9 cellular contexts compared by ENCODE assay signal in genomic region chr16:71358464-71359031, GRCh38. TPM values are rescaled to one million over a fixed set of nuclear protein-coding genes. Genes with fewer than 3 reads are reported as not detected.
DNase-seq lines count a peak whose midpoint lies in the region; ATAC-seq and TF ChIP-seq lines count a peak whose summit lies in the region.
"Had no signal": no experiment of that assay in that cellular context is flagged by ENCODE, and none has a peak within 500 bp of the region (broad histone marks: within the 10 kb centered on the region; RNA-seq: fewer than 3 reads in every experiment).

TSS of gene CALB2 (plus strand) at chr16:71358723. CDS start at chr16:71358793, 70 bp downstream.

- H3F3A ChIP-seq in smooth muscle cell (ENCODE audit: low read depth): no peaks in the 10 kb centered on the region

- H3K9me3 ChIP-seq in Karpas-422 (ENCODE audit: low read length) (no peaks in the 10 kb centered on the region), iPS-18c (ENCODE audit: control insufficient read depth, insufficient read depth, low read length) (no peaks in the 10 kb centered on the region), smooth muscle cell (replicated peaks; ENCODE audit: low read depth) (no peaks in the 10 kb centered on the region)

- no peak within 1 kb of the TSS for H2AFZ ChIP-seq in Karpas-422 (ENCODE audit: low read length)
- H2AFZ ChIP-seq in smooth muscle cell (ENCODE audit: low read depth): peak within 1 kb of the TSS; percentile 56

- in situ Hi-C loops in astrocyte of the spinal cord (cut with HindIII; ENCODE audit: low sequenced_read_pairs): no loop called here

- H3K36me3 ChIP-seq in Karpas-422 (ENCODE audit: insufficient read depth, low read length) (no peaks in the 10 kb centered on the region), smooth muscle cell (ENCODE audit: low read depth) (no peaks in the 10 kb centered on the region)

- H3K9ac ChIP-seq in Karpas-422 (ENCODE audit: low read length): no peak within 1 kb of the TSS
- H3K9ac ChIP-seq in smooth muscle cell (ENCODE audit: low read depth): no peak within 1 kb of the TSS

- H3K27me3 ChIP-seq in Karpas-422 (ENCODE audit: low read length) (no peaks in the 10 kb centered on the region), smooth muscle cell (ENCODE audit: low read depth) (peaks cover 8% of the 10 kb centered on the region)

- peak within 1 kb of the TSS; percentile 41 for H3K4me2 ChIP-seq in Karpas-422 (ENCODE audit: low read depth, low read length, poor library complexity, severe bottlenecking)
- peak within 1 kb of the TSS; percentile 82 for H3K4me2 ChIP-seq in smooth muscle cell

- H3K9me2 ChIP-seq in Karpas-422 (replicated peaks; ENCODE audit: insufficient read depth, low read length): no peaks in the 10 kb centered on the region

- no peak within 1 kb of the TSS for H3K4me3 ChIP-seq in Karpas-422 (ENCODE audit: low read length)
- peak within 1 kb of the TSS; percentile 17 for H3K4me3 ChIP-seq in astrocyte of the spinal cord (ENCODE audit: low read depth, low read length)
- peak within 1 kb of the TSS; percentile 32; the same call in 1 of the 2 replicates for H3K4me3 ChIP-seq in iPS-18c (ENCODE audit: insufficient read depth, low read depth, low read length)
- H3K4me3 ChIP-seq in smooth muscle cell: peak within 1 kb of the TSS; percentile 30

- peaks cover 5% of the 10 kb centered on the region; the same call in 1 of the 2 replicates for H3K4me1 ChIP-seq in Karpas-422 (ENCODE audit: low read length)
- H3K4me1 ChIP-seq in smooth muscle cell (ENCODE audit: low read depth): no peaks in the 10 kb centered on the region

- H3K27ac ChIP-seq in Karpas-422 (ENCODE audit: low read length) (no peak within 1 kb of the TSS), smooth muscle cell (ENCODE audit: low read depth) (no peak within 1 kb of the TSS)

- H3K79me2 ChIP-seq in Karpas-422 (ENCODE audit: low read length): no peaks in the 10 kb centered on the region
- no peaks in the 10 kb centered on the region for H3K79me2 ChIP-seq in smooth muscle cell (ENCODE audit: low read depth)

- ATAC-seq in GM21717 (IDR thresholded peaks at IDR 0.05; ENCODE audit: unreplicated experiment): peak; percentile 87
- ATAC-seq in GM19328 (IDR thresholded peaks at IDR 0.05; ENCODE audit: unreplicated experiment): no peak

- DNase-seq in Daoy (ENCODE audit: low read depth): peak; percentile 76
- peak; percentile 84 for DNase-seq in Karpas-422
- peak; percentile 49 for DNase-seq in T1000 (lab: John Stamatoyannopoulos, UW)
- DNase-seq in astrocyte of the spinal cord (ENCODE audit: low read depth, low spot score): peak; percentile 43
- DNase-seq in smooth muscle cell (lab: John Stamatoyannopoulos, UW; ENCODE audit: unreplicated experiment): peak; percentile 36

- TF ChIP-seq CTCF in astrocyte of the spinal cord (IDR thresholded peaks at IDR 0.05; ENCODE audit: low read depth, low read length): peak; percentile 72
- TF ChIP-seq CTCF in smooth muscle cell (IDR thresholded peaks at IDR 0.05; ENCODE audit: borderline replicate concordance, insufficient read depth, poor library complexity, severe bottlenecking): peak; percentile 100

- WGBS in smooth muscle cell (ENCODE audit: low lambda C conversion rate): 4% methylated on average over 52 of the region's 55 CpGs

- H4K20me1 ChIP-seq in Karpas-422 (ENCODE audit: insufficient read depth, low read depth, low read length) (no peaks in the 10 kb centered on the region), smooth muscle cell (ENCODE audit: low read depth) (no peaks in the 10 kb centered on the region)

RNA-seq across cellular contexts. Expression of gene CALB2, which starts in this region (rescaled TPM):
- total RNA-seq in Daoy (2014; rRNA removed; shearing (Covaris generic)): 8.1 and 11.3 TPM in 2 replicates
- not detected in 2 replicates for total RNA-seq in Karpas-422 (2014; rRNA removed; shearing (Covaris generic); ENCODE audit: low replicate concordance)
- 23.6 and 30.2 TPM in 2 replicates for total RNA-seq in smooth muscle cell
- 56.1 and 60.7 TPM in 2 replicates for polyA plus RNA-seq in smooth muscle cell
- total RNA-seq: mononuclear cell had no signal

Comparison
In these comparisons a context has a peak if more than half of its experiments do, and no peak if none do; other contexts are left out.
1. Peak in DNase-seq and H3K4me2 ChIP-seq in Karpas-422; RNA of the gene not detected or under 1 TPM.